9 cellular contexts compared by ENCODE assay signal in the genomic region with DNA sequence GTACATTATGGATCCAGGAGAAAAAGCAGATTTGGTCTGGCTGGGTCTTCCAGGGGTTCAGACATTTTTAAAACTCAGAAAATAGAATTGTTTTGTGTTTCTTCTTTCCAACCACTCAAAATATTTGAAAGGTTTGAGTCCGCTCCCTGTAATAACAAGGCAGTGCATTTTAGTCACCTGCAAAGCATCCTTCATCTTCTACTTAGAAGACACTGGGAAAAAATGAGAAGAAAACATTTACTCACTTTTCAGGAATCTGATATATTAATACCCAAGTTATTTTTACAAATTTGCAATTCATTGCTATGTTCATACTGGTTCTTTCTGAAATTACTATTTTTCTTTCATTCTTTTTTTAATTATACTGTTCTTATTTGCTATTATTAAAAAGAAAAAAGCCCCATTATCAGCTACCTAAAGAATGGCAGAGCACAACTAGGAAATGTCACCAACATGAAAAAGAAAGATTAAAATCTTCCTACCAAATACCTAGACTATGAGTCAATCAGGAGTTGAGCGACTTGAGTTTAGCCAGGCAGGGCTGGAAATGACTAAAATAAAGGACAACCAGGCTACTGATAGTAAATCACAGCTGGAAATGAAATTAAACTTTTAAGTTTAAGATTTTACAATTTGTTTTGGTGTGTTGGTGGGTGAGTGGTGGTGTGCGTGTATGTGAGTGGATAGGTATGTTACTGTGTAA.
A peak's percentile ranks its signal among the peaks of the same experiment; 100 is the strongest.
DNase-seq lines count a peak whose midpoint lies in the region; ATAC-seq and TF ChIP-seq lines count a peak whose summit lies in the region.
"Had no signal": no experiment of that assay in that cellular context is flagged by ENCODE, and none has a peak within 500 bp of the region (broad histone marks: within the 10 kb centered on the region; RNA-seq: fewer than 3 reads in every experiment).

No MANE protein-coding gene starts in this region.

- ATAC-seq in HG03039 (IDR thresholded peaks at IDR 0.05; ENCODE audit: unreplicated experiment) (no peak), GM21723 (IDR thresholded peaks at IDR 0.05; ENCODE audit: unreplicated experiment) (no peak)

- DNase-seq in A172 (ENCODE audit: low spot score) (peak; percentile 65), HS-5 (ENCODE audit: low read depth) (peak; percentile 49), astrocyte of the spinal cord (ENCODE audit: low read depth, low spot score) (peak; percentile 62), iris pigment epithelial cell (ENCODE audit: low read depth) (peak; percentile 65), NAMALWA (ENCODE audit: low spot score) (no peak), SKM-1 treated with dmso at 0.1 percent for 144 hours (lab: John Stamatoyannopoulos, UW; ENCODE audit: unreplicated experiment) (no peak)
- DNase-seq: heart right ventricle had no signal

- H3K4me3 ChIP-seq in astrocyte of the spinal cord (ENCODE audit: low read depth, low read length) = no peak overlapping the region
- H3K4me3 ChIP-seq: heart right ventricle had no signal

- no peak for TF ChIP-seq CTCF in astrocyte of the spinal cord (IDR thresholded peaks at IDR 0.05; ENCODE audit: low read depth, low read length)

- in situ Hi-C loops in astrocyte of the spinal cord (cut with HindIII; ENCODE audit: low sequenced_read_pairs) = no loop called here

Comparison
In these comparisons a context has a peak if more than half of its experiments do, and no peak if none do; other contexts are left out.
1. DNase-seq: peak in A172 (single experiment), HS-5 (single experiment), astrocyte of the spinal cord (single experiment) and iris pigment epithelial cell (single experiment); none in NAMALWA (single experiment) and SKM-1 treated with dmso at 0.1 percent for 144 hours (single experiment).